Comparison of ENCODE assay signal across 34 cellular contexts in the genomic region with DNA sequence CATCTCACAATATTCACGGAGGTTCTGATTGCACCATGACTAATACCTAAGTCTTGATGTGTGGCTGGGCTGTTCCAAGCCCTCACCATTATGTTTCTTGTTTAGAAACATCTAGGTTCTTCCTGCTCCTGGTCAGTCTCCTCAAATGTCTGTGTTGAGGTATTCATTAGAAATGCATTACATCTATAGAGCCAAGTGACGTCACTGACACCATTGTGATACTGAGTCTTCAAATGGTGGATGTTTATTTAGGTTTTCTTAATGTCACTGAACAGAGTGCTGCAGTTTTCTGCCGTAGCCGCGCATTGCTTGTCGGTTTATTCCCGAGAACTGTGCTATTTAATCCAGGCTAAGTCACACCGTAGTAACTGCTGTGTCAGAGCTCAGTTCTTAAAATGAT.
"Had no signal": no experiment of that assay in that cellular context is flagged by ENCODE, and none has a peak within 500 bp of the region (broad histone marks: within the 10 kb centered on the region; RNA-seq: fewer than 3 reads in every experiment).

No MANE protein-coding gene starts in this region.

- H3K27me3 Mint-ChIP-seq: activated B cell treated with CpG ODN at 0.5 μM for 24 hours; activated CD4-positive, alpha-beta T cell treated with anti-CD3 and anti-CD28 coated beads, Interleukin-2, amount 10 ng/mL, durations not matched to agents 24 days and 14 days; activated CD8-positive, alpha-beta T cell treated with anti-CD3 and anti-CD28 coated beads for 36 hours had no signal

- H3K9me3 Mint-ChIP-seq: activated B cell treated with CpG ODN at 0.5 μM for 24 hours; activated CD4-positive, alpha-beta memory T cell treated with anti-CD3 and anti-CD28 coated beads for 36 hours; activated CD4-positive, alpha-beta T cell treated with anti-CD3 and anti-CD28 coated beads, Interleukin-2, amount 10 ng/mL, durations not matched to agents 24 days and 14 days; activated CD8-positive, alpha-beta T cell treated with anti-CD3 and anti-CD28 coated beads for 36 hours; activated naive CD4-positive, alpha-beta T cell treated with anti-CD3 and anti-CD28 coated beads for 36 hours; activated naive CD4-positive, alpha-beta T cell treated with anti-CD3 and anti-CD28 coated beads, Interleukin-2, amount 50 U/mL, for 72 hours; activated naive CD8-positive, alpha-beta T cell treated with anti-CD3 and anti-CD28 coated beads for 36 hours; activated T-cell treated with anti-CD3 and anti-CD28 coated beads, Interleukin-2, amount 50 U/mL, for 4 hours; activated T-cell treated with anti-CD3 and anti-CD28 coated beads, Interleukin-2, amount 50 U/mL, for 72 hours; activated T-helper 1 cell treated with anti-CD3 and anti-CD28 coated beads, Interleukin-12 subunit alpha, Interleukin-12 subunit beta, Interleukin-2, Interleukin-4 antibody, amounts not matched to agents 30 ng/mL and 10 ng/mL and 1 ng/mL, durations not matched to agents 14 hours and 24 hours and 36 hours; activated T-helper 17 cell treated with anti-CD3 and anti-CD28 coated beads, Interleukin-2, amount 50 U/mL, for 72 hours; T-helper 1 cell treated with Interleukin-12 subunit alpha and Interleukin-12 subunit beta and Interleukin-4 antibody, amounts not matched to agents 30 μg/mL and 1 μg/mL, for 36 hours; T-helper 2 cell treated with Interferon-gamma antibody and Interleukin-4, amounts not matched to agents 5 μg/mL and 100 μg/mL, for 36 hours had no signal

- H3K9me3 ChIP-seq: adrenal gland, body of pancreas had no signal

- ATAC-seq: activated CD8-positive, alpha-beta T cell treated with anti-CD3 and anti-CD28 coated beads for 36 hours; activated naive CD4-positive, alpha-beta T cell treated with anti-CD3 and anti-CD28 coated beads, Interleukin-2, amount 50 U/mL, for 72 hours; activated T-cell treated with anti-CD3 and anti-CD28 coated beads, Interleukin-2, amount 50 U/mL, for 4 hours; activated T-cell treated with anti-CD3 and anti-CD28 coated beads, Interleukin-2, amount 50 U/mL, for 72 hours; activated T-helper 17 cell treated with anti-CD3 and anti-CD28 coated beads, Interleukin-2, amount 50 U/mL, for 72 hours; body of pancreas had no signal

- H3K4me3 Mint-ChIP-seq: activated B cell treated with CpG ODN at 0.5 μM for 24 hours; activated CD4-positive, alpha-beta memory T cell treated with anti-CD3 and anti-CD28 coated beads for 36 hours; activated CD4-positive, alpha-beta T cell treated with anti-CD3 and anti-CD28 coated beads, Interleukin-2, amount 10 ng/mL, durations not matched to agents 24 days and 14 days; activated CD8-positive, alpha-beta T cell treated with anti-CD3 and anti-CD28 coated beads for 36 hours; activated naive CD4-positive, alpha-beta T cell treated with anti-CD3 and anti-CD28 coated beads for 36 hours; activated naive CD8-positive, alpha-beta T cell treated with anti-CD3 and anti-CD28 coated beads for 36 hours; activated T-cell treated with anti-CD3 and anti-CD28 coated beads, Interleukin-2, amount 50 U/mL, for 4 hours; activated T-cell treated with anti-CD3 and anti-CD28 coated beads, Interleukin-2, amount 50 U/mL, for 72 hours; activated T-helper 1 cell treated with anti-CD3 and anti-CD28 coated beads, Interleukin-12 subunit alpha, Interleukin-12 subunit beta, Interleukin-2, Interleukin-4 antibody, amounts not matched to agents 30 ng/mL and 10 ng/mL and 1 ng/mL, durations not matched to agents 14 hours and 24 hours and 36 hours; activated T-helper 17 cell treated with anti-CD3 and anti-CD28 coated beads, Interleukin-2, amount 50 U/mL, for 72 hours; T-helper 1 cell treated with Interleukin-12 subunit alpha and Interleukin-12 subunit beta and Interleukin-4 antibody, amounts not matched to agents 30 μg/mL and 1 μg/mL, for 36 hours; T-helper 2 cell treated with Interferon-gamma antibody and Interleukin-4, amounts not matched to agents 5 μg/mL and 100 μg/mL, for 36 hours had no signal

- H3K27ac ChIP-seq: adrenal gland, body of pancreas, brain microvascular endothelial cell, breast epithelium, VCaP had no signal

- H3K4me1 Mint-ChIP-seq: activated B cell treated with CpG ODN at 0.5 μM for 24 hours; activated CD4-positive, alpha-beta T cell treated with anti-CD3 and anti-CD28 coated beads, Interleukin-2, amount 10 ng/mL, durations not matched to agents 24 days and 14 days; activated naive CD8-positive, alpha-beta T cell treated with anti-CD3 and anti-CD28 coated beads for 36 hours; activated T-helper 17 cell treated with anti-CD3 and anti-CD28 coated beads, Interleukin-2, amount 50 U/mL, for 72 hours had no signal

- H3K4me3 ChIP-seq: adrenal gland, body of pancreas, breast epithelium had no signal

- H3K36me3 ChIP-seq: adrenal gland, brain microvascular endothelial cell, breast epithelium had no signal

- H3K4me1 ChIP-seq: adrenal gland, body of pancreas, breast epithelium had no signal

- H3K27me3 ChIP-seq: adrenal gland, body of pancreas, brain microvascular endothelial cell had no signal

- DNase-seq: activated B cell treated with CpG ODN at 0.5 μM for 24 hours; activated CD4-positive, alpha-beta memory T cell treated with anti-CD3 and anti-CD28 coated beads for 36 hours; activated CD4-positive, alpha-beta T cell treated with anti-CD3 and anti-CD28 coated beads for 4 hours; activated CD4-positive, alpha-beta T cell treated with anti-CD3 and anti-CD28 coated beads, Interleukin-2, amount 10 ng/mL, durations not matched to agents 24 days and 14 days; activated CD4-positive, alpha-beta T cell treated with anti-CD3 and anti-CD28 coated beads, Interleukin-2, amount 50 U/mL, for 1 hour; activated CD4-positive, alpha-beta T cell treated with anti-CD3 and anti-CD28 coated beads, Interleukin-2, amount 50 U/mL, for 4 hours; activated CD4-positive, CD25-positive, alpha-beta regulatory T cell treated with anti-CD3 and anti-CD28 coated beads, Interleukin-2, amount 50 U/mL, for 72 hours; activated CD8-positive, alpha-beta memory T cell treated with anti-CD3 and anti-CD28 coated beads, Interleukin-2, amount 50 U/mL, for 4 hours; activated CD8-positive, alpha-beta T cell treated with anti-CD3 and anti-CD28 coated beads for 36 hours; activated effector memory CD4-positive, alpha-beta T cell treated with anti-CD3 and anti-CD28 coated beads, Interleukin-2, amount 50 U/mL, for 16 hours; activated gamma-delta T cell treated with Interleukin-2 at 50 U/mL for 16 hours; activated naive CD4-positive, alpha-beta T cell; activated naive CD4-positive, alpha-beta T cell treated with anti-CD3 and anti-CD28 coated beads for 36 hours; activated naive CD4-positive, alpha-beta T cell treated with anti-CD3 and anti-CD28 coated beads, Interleukin-2, amount 50 U/mL, for 16 hours; activated naive CD8-positive, alpha-beta T cell treated with anti-CD3 and anti-CD28 coated beads for 36 hours; activated T-cell treated with anti-CD3 and anti-CD28 coated beads for 4 hours; activated T-cell treated with anti-CD3 and anti-CD28 coated beads, Interleukin-2, amount 50 U/mL, for 1 hour; activated T-cell treated with anti-CD3 and anti-CD28 coated beads, Interleukin-2, amount 50 U/mL, for 4 hours; activated T-cell treated with anti-CD3 and anti-CD28 coated beads, Interleukin-2, amount 50 U/mL, for 72 hours; adrenal gland; amniotic stem cell; body of pancreas; brain microvascular endothelial cell; central memory CD4-positive, alpha-beta T cell; T-helper 1 cell; T-helper 2 cell; T-helper 9 cell had no signal

- H3K36me3 Mint-ChIP-seq: activated CD4-positive, alpha-beta memory T cell treated with anti-CD3 and anti-CD28 coated beads for 36 hours; activated naive CD4-positive, alpha-beta T cell treated with anti-CD3 and anti-CD28 coated beads, Interleukin-2, amount 50 U/mL, for 72 hours; activated naive CD8-positive, alpha-beta T cell treated with anti-CD3 and anti-CD28 coated beads for 36 hours had no signal

- H3K27ac Mint-ChIP-seq: activated B cell treated with CpG ODN at 0.5 μM for 24 hours; activated CD4-positive, alpha-beta memory T cell treated with anti-CD3 and anti-CD28 coated beads for 36 hours; activated CD4-positive, alpha-beta T cell treated with anti-CD3 and anti-CD28 coated beads, Interleukin-2, amount 10 ng/mL, durations not matched to agents 24 days and 14 days; activated CD8-positive, alpha-beta T cell treated with anti-CD3 and anti-CD28 coated beads for 36 hours; activated naive CD4-positive, alpha-beta T cell treated with anti-CD3 and anti-CD28 coated beads for 36 hours; activated naive CD4-positive, alpha-beta T cell treated with anti-CD3 and anti-CD28 coated beads, Interleukin-2, amount 50 U/mL, for 72 hours; activated naive CD8-positive, alpha-beta T cell treated with anti-CD3 and anti-CD28 coated beads for 36 hours; activated T-cell treated with anti-CD3 and anti-CD28 coated beads, Interleukin-2, amount 50 U/mL, for 72 hours; activated T-helper 1 cell treated with anti-CD3 and anti-CD28 coated beads, Interleukin-12 subunit alpha, Interleukin-12 subunit beta, Interleukin-2, Interleukin-4 antibody, amounts not matched to agents 30 ng/mL and 10 ng/mL and 1 ng/mL, durations not matched to agents 14 hours and 24 hours and 36 hours; activated T-helper 17 cell treated with anti-CD3 and anti-CD28 coated beads, Interleukin-2, amount 50 U/mL, for 72 hours; T-helper 1 cell treated with Interleukin-12 subunit alpha and Interleukin-12 subunit beta and Interleukin-4 antibody, amounts not matched to agents 30 μg/mL and 1 μg/mL, for 36 hours; T-helper 2 cell treated with Interferon-gamma antibody and Interleukin-4, amounts not matched to agents 5 μg/mL and 100 μg/mL, for 36 hours had no signal
